Comparison of ENCODE assay signal across 17 cellular contexts in the genomic region with DNA sequence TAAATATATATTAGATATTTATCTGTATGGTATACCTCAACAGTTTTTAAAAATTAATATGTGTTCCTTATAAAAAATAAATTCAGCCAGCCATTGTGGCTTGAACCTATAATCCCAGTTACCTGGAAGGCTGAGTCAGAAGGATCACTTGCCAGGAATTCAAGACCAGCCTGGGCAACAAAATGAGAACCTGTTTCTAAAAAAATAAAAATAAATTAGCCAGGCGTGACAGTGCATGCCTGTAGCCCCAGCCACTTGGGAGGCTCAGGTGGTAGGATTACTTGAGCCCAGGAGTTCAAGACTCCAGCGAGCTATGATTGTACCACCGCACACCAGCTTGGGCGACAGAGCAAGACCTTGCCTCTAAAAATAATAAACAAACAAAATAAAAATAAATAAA. TPM values are rescaled to one million over a fixed set of nuclear protein-coding genes. Genes with fewer than 3 reads are reported as not detected.
DNase-seq lines count a peak whose midpoint lies in the region; ATAC-seq and TF ChIP-seq lines count a peak whose summit lies in the region.
"Had no signal": no experiment of that assay in that cellular context is flagged by ENCODE, and none has a peak within 500 bp of the region (broad histone marks: within the 10 kb centered on the region; RNA-seq: fewer than 3 reads in every experiment).

No MANE protein-coding gene starts in this region.

- peaks cover 8% of the 10 kb centered on the region for H3K36me3 Mint-ChIP-seq in natural killer cell treated with Interleukin-12 subunit alpha and Interleukin-12 subunit beta and Interleukin-15 and Interleukin-18, amount 100 ng/mL, for 72 hours

- H3K4me1 Mint-ChIP-seq in natural killer cell treated with Interleukin-12 subunit alpha and Interleukin-12 subunit beta and Interleukin-15 and Interleukin-18, amount 100 ng/mL, for 72 hours (ENCODE audit: low read depth in 2 of 2): peaks cover 15 to 26% of the 10 kb centered on the region in 2 donors

- ATAC-seq in HG03354 (IDR thresholded peaks at IDR 0.05; ENCODE audit: poor library complexity, severe bottlenecking, unreplicated experiment): no peak
- no peak for ATAC-seq in natural killer cell treated with Interleukin-12 subunit alpha and Interleukin-12 subunit beta and Interleukin-15 and Interleukin-18, amount 100 ng/mL, for 72 hours
- ATAC-seq: HepG2 had no signal

- TF ChIP-seq CTCF in epithelial cell of esophagus (IDR thresholded peaks at IDR 0.05; ENCODE audit: insufficient read depth, low read depth, low read length, missing control alignments): no peak

- DNase-seq in NCI-H1105 treated with DMSO at 0.1 percent for 48 hours (lab: John Stamatoyannopoulos, UW) (peak; percentile 40), epithelial cell of esophagus (ENCODE audit: low read depth) (peak; percentile 93), kidney tubule cell (ENCODE audit: low spot score) (peak; percentile 76), HuH-7 (ENCODE audit: low spot score) (no peak)
- no peak for DNase-seq in activated CD4-positive, alpha-beta T cell treated with anti-CD3 and anti-CD28 coated beads, Interleukin-2, amount 50 U/mL, for 4 hours
- no peak for DNase-seq in natural killer cell treated with Interleukin-12 subunit alpha and Interleukin-12 subunit beta and Interleukin-15 and Interleukin-18, amount 100 ng/mL, for 72 hours (ENCODE audit: low spot score)
- DNase-seq: H9; Karpas-422; NCI-H1436; NCI-H2029 treated with DMSO at 0.1 percent for 48 hours; NCI-H345; NCI-H69; NK-92 treated with Interleukin-12 subunit alpha and Interleukin-12 subunit beta, amount 100 ng/mL, for 24 hours; OCI-M1 had no signal

- no peak overlapping the region for H3K27ac Mint-ChIP-seq in natural killer cell treated with Interleukin-12 subunit alpha and Interleukin-12 subunit beta and Interleukin-15 and Interleukin-18, amount 100 ng/mL, for 72 hours

- no peak overlapping the region for H3K4me3 Mint-ChIP-seq in natural killer cell treated with Interleukin-12 subunit alpha and Interleukin-12 subunit beta and Interleukin-15 and Interleukin-18, amount 100 ng/mL, for 72 hours
- H3K4me3 Mint-ChIP-seq: H9 had no signal

- no peaks in the 10 kb centered on the region for H3K27me3 Mint-ChIP-seq in natural killer cell treated with Interleukin-12 subunit alpha and Interleukin-12 subunit beta and Interleukin-15 and Interleukin-18, amount 100 ng/mL, for 72 hours

- H3K9me3 Mint-ChIP-seq in natural killer cell treated with Interleukin-12 subunit alpha and Interleukin-12 subunit beta and Interleukin-15 and Interleukin-18, amount 100 ng/mL, for 72 hours: no peaks in the 10 kb centered on the region
- H3K9me3 Mint-ChIP-seq: H9 had no signal

- H3K4me3 ChIP-seq in epithelial cell of esophagus (ENCODE audit: low read length): no peak overlapping the region
- H3K4me3 ChIP-seq: BLaER1 treated with 17β-estradiol and CSF1 and Interleukin-3, amounts not matched to agents 10 nM and 100 nM had no signal

RNA-seq across cellular contexts. Expression of gene PHF21A, which starts 54.9 kb away (rescaled TPM):
- total RNA-seq in natural killer cell treated with Interleukin-12 subunit alpha and Interleukin-12 subunit beta and Interleukin-15 and Interleukin-18, amount 100 ng/mL, for 72 hours: 10 to 100 TPM; 50.3 to 64.3 TPM

Comparison
In these comparisons a context has a peak if more than half of its experiments do, and no peak if none do; other contexts are left out.
1. DNase-seq: peak in NCI-H1105 treated with DMSO at 0.1 percent for 48 hours (single experiment), epithelial cell of esophagus (single experiment) and kidney tubule cell (single experiment); none in activated CD4-positive, alpha-beta T cell treated with anti-CD3 and anti-CD28 coated beads, Interleukin-2, amount 50 U/mL, for 4 hours (0 of 2), HuH-7 (single experiment) and natural killer cell treated with Interleukin-12 subunit alpha and Interleukin-12 subunit beta and Interleukin-15 and Interleukin-18, amount 100 ng/mL, for 72 hours (single experiment).